ENCODE assay signal across 1 cellular context in genomic region chr17:9472541-9472940, GRCh38.
TF ChIP-seq lines count a peak whose summit lies in the region.

No MANE protein-coding gene starts in this region.

TF ChIP-seq in WTC11, 78 proteins besides CTCF, POLR2A, EP300 and RAD21 (continued from another document):
- no peak for TF ChIP-seq USF1 (CRISPR knock-in tag; IDR thresholded peaks at IDR 0.05)
- TF ChIP-seq SMAD4 (CRISPR knock-in tag; IDR thresholded peaks at IDR 0.05): no peak
- no peak for TF ChIP-seq ZSCAN18 (CRISPR knock-in tag; IDR thresholded peaks at IDR 0.05)
- TF ChIP-seq MLX (CRISPR knock-in tag; IDR thresholded peaks at IDR 0.05): no peak
- no peak for TF ChIP-seq ATF3 (CRISPR knock-in tag; conservative IDR thresholded peaks at IDR 0.05)
- no peak for TF ChIP-seq IRF2 (CRISPR knock-in tag; IDR thresholded peaks at IDR 0.05; ENCODE audit: borderline replicate concordance, low read depth)
- TF ChIP-seq FOXJ3 (CRISPR knock-in tag; IDR thresholded peaks at IDR 0.05; ENCODE audit: borderline replicate concordance): no peak
- no peak for TF ChIP-seq AFF4 (CRISPR knock-in tag; IDR thresholded peaks at IDR 0.05; ENCODE audit: borderline replicate concordance)
- no peak for TF ChIP-seq NFE2L1 (CRISPR knock-in tag; IDR thresholded peaks at IDR 0.05)
- TF ChIP-seq E2F4 (CRISPR knock-in tag; IDR thresholded peaks at IDR 0.05; ENCODE audit: borderline replicate concordance, low read depth): no peak
- TF ChIP-seq OVOL2 (CRISPR knock-in tag; IDR thresholded peaks at IDR 0.05; ENCODE audit: borderline replicate concordance): no peak
